ENCODE assay signal across 8 cellular contexts in the genomic region with DNA sequence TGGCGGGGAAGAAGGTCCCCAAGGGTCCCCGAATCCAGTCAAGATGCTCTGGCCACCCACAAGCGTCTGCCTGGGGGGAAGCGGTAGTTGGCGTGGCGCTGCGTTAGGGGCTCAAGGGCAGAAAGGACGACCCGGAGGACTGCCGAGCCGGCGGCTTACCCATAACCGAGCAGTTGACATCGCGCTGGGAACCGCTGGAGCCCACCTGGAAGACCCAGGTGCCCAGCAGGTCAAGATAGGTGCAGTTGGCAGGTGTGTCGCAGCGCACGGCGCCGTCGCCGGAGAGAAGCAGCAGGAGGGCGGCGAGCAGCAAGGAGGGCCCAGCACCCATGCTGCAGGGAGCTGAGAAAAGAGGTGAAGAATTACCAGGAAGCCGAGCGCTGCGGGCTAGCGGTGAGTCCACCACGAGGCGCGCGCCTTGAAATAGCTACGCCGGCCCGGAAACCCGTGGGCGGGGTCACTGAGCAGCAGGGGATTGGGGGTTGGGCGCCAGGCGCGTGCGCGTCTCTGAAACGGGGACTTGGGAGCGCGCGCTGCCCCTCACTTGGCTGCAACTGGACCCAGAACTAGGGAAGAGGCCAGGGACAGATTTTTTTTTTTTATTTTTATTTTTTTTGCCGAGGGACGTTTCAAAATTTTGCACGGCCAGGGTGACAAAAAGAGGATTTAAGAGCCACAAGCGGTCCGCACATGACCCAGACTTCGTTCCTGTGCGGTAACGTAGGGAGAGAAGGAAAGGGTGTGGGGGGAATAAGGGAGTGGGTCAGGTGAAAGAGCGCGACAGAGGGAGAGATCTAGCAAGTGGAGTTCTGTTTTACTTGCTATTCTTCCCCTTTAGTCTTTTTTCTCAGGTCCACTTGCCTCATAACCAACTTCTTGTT. TPM values are rescaled to one million over a fixed set of nuclear protein-coding genes. Genes with fewer than 3 reads are reported as not detected.
DNase-seq lines count a peak whose midpoint lies in the region; ATAC-seq and TF ChIP-seq lines count a peak whose summit lies in the region.

A gene (minus strand): TSS at position 395 of the 881 bp plus-strand sequence. CDS start 64 bp downstream, at position 331.

- H3K9me3 ChIP-seq in WERI-Rb-1 (ENCODE audit: severe bottlenecking) (no peaks in the 10 kb centered on the region), mammary epithelial cell (replicated peaks; ENCODE audit: insufficient read depth, low read length) (no peaks in the 10 kb centered on the region)

- ATAC-seq in GM18861 (IDR thresholded peaks at IDR 0.05; ENCODE audit: unreplicated experiment) (peak; percentile 86), HG03066 (IDR thresholded peaks at IDR 0.05; ENCODE audit: low read depth, unreplicated experiment) (peak; percentile 93)

- CTCF ChIA-PET in mammary epithelial cell (lab: Charles Lee; ENCODE audit: low non-redundant PET), result interaction anchor here (0.7 kb wide), 1 partner anchor 144 kb away, joined by 3 read pairs; no protein-coding TSS in a partner anchor

- intact Hi-C loops in mammary epithelial cell (cut with micrococcal nuclease), result loop anchor here (1.0 to 5.0 kb wide), 6 partner anchors 73 to 207 kb away; a partner anchor contains a TSS

- H4K20me1 ChIP-seq in mammary epithelial cell (ENCODE audit: insufficient read depth, low read length), result no peaks in the 10 kb centered on the region

- WGBS in mammary epithelial cell (ENCODE audit: low coverage, missing lambda C conversion rate), result 7% methylated on average over 19 of the region's 57 CpGs

- no peaks in the 10 kb centered on the region; the same call in none of the 2 replicates for H3K36me3 ChIP-seq in WERI-Rb-1
- H3K36me3 ChIP-seq in mammary epithelial cell (ENCODE audit: insufficient read depth, low read length), result peaks cover 20% of the 10 kb centered on the region

- H3K27me3 ChIP-seq in WERI-Rb-1 (ENCODE audit: insufficient read depth, low read depth, severe bottlenecking) (no peaks in the 10 kb centered on the region), mammary epithelial cell (ENCODE audit: insufficient read depth, low read length) (no peaks in the 10 kb centered on the region)

- BruUV-seq in mammary epithelial cell (replicated peaks; lab: Mats Ljungman, UMichigan), result no TSS peak

- peak within 1 kb of the TSS; percentile 80 for H3K4me3 ChIP-seq in WERI-Rb-1 (ENCODE audit: low read depth, low read length)
- H3K4me3 ChIP-seq in mammary epithelial cell (replicated peaks in 1 of 3; ENCODE audit: insufficient read depth in 1 of 3, low read depth in 2 of 3, low read length in 3 of 3), result peak within 1 kb of the TSS; percentile 95 to 96 (median 96)

- in situ Hi-C loops in mammary epithelial cell (cut with MboI; ENCODE audit: low sequenced_read_pairs in 2 of 2), result loop anchor here in 1 of 2 donors (10.0 kb wide), 2 partner anchors 67 to 207 kb away; no protein-coding TSS in a partner anchor

- DNase-seq in A172 (ENCODE audit: low spot score) (peak; percentile 64), NCI-H2196 (lab: John Stamatoyannopoulos, UW; ENCODE audit: unreplicated experiment) (peak; percentile 87), WERI-Rb-1 (peak; percentile 92), mammary epithelial cell (peak; percentile 92), inferior parietal cortex (ENCODE audit: extremely low spot score) (peak; percentile 70)
- DNase-seq in stimulated activated CD4-positive, alpha-beta T cell treated with anti-CD3 and anti-CD28 coated beads, Interleukin-12 subunit alpha, Interleukin-12 subunit beta, amount 100 ng/mL, for 24 hours (ENCODE audit: low read depth in 2 of 2), result peak; percentile 82 to 93

- H2AFZ ChIP-seq in mammary epithelial cell (ENCODE audit: low read depth, low read length), result peak within 1 kb of the TSS; percentile 82

- H3K27ac ChIP-seq in WERI-Rb-1, result peak within 1 kb of the TSS; percentile 53
- peak within 1 kb of the TSS; percentile 85 for H3K27ac ChIP-seq in mammary epithelial cell (ENCODE audit: insufficient read depth, low read depth, low read length)

- dilution Hi-C loops in mammary epithelial cell (cut with HindIII; ENCODE audit: low sequenced_read_pairs), result no loop called here

- peaks cover 56% of the 10 kb centered on the region for H3K79me2 ChIP-seq in mammary epithelial cell (ENCODE audit: insufficient read depth, low read length)

- peak within 1 kb of the TSS; percentile 89 for H3K9ac ChIP-seq in mammary epithelial cell (ENCODE audit: insufficient read depth, low read length)

- peaks cover 24% of the 10 kb centered on the region for H3K4me1 ChIP-seq in mammary epithelial cell (ENCODE audit: insufficient read depth, low read length)

- TF ChIP-seq CTCF in WERI-Rb-1 (IDR thresholded peaks at IDR 0.05; ENCODE audit: low read depth, low read length) (no peak), mammary epithelial cell (conservative IDR thresholded peaks at IDR 0.05 in 1 of 2, IDR thresholded peaks at IDR 0.05 in 1 of 2; ENCODE audit: extremely low read depth in 1 of 2, insufficient read depth in 1 of 2, low read depth in 1 of 2, low read length in 2 of 2) (peak in 1 of 2 donors; percentile 19)

- peak within 1 kb of the TSS; percentile 86 for H3K4me2 ChIP-seq in mammary epithelial cell (ENCODE audit: insufficient read depth, low read depth, low read length)

RNA-seq across cellular contexts. Expression of the gene that starts here (rescaled TPM):
- 38.8 and 50.2 TPM in 2 replicates for total RNA-seq in A172 (2014; rRNA removed; shearing (Covaris generic))
- 100 to 1,000 TPM; 192 to 609 TPM for total RNA-seq in mammary epithelial cell
- polyA plus RNA-seq in mammary epithelial cell, result 776 TPM
- polyA minus RNA-seq in mammary epithelial cell, result 436 TPM

Comparison
In these comparisons a context has a peak if more than half of its experiments do, and no peak if none do; other contexts are left out.
1. Peak in every context shown above with its lines: DNase-seq, ATAC-seq, H3K4me3 ChIP-seq and H3K27ac ChIP-seq.